37 cellular contexts compared by ENCODE assay signal in genomic region chr12:132541996-132542395, GRCh38.
"Had no signal": no experiment of that assay in that cellular context is flagged by ENCODE, and none has a peak within 500 bp of the region (broad histone marks: within the 10 kb centered on the region; RNA-seq: fewer than 3 reads in every experiment).

No MANE protein-coding gene starts in this region.

- H3K4me1 Mint-ChIP-seq: activated B cell treated with CpG ODN at 0.5 μM for 24 hours; activated CD4-positive, alpha-beta T cell treated with anti-CD3 and anti-CD28 coated beads, Interleukin-2, amount 10 ng/mL, durations not matched to agents 24 days and 14 days; activated naive CD8-positive, alpha-beta T cell treated with anti-CD3 and anti-CD28 coated beads for 36 hours had no signal

- ATAC-seq: activated CD8-positive, alpha-beta T cell treated with anti-CD3 and anti-CD28 coated beads for 36 hours; activated naive CD4-positive, alpha-beta T cell treated with anti-CD3 and anti-CD28 coated beads, Interleukin-2, amount 50 U/mL, for 72 hours; activated T-cell treated with anti-CD3 and anti-CD28 coated beads, Interleukin-2, amount 50 U/mL, for 4 hours; activated T-cell treated with anti-CD3 and anti-CD28 coated beads, Interleukin-2, amount 50 U/mL, for 72 hours; activated T-helper 17 cell treated with anti-CD3 and anti-CD28 coated beads, Interleukin-2, amount 50 U/mL, for 72 hours had no signal

- H3K4me3 ChIP-seq: adrenal gland, ascending aorta, cardiac muscle cell had no signal

- H3K36me3 Mint-ChIP-seq: activated CD4-positive, alpha-beta memory T cell treated with anti-CD3 and anti-CD28 coated beads for 36 hours; activated naive CD4-positive, alpha-beta T cell treated with anti-CD3 and anti-CD28 coated beads, Interleukin-2, amount 50 U/mL, for 72 hours; activated naive CD8-positive, alpha-beta T cell treated with anti-CD3 and anti-CD28 coated beads for 36 hours; brain had no signal

- H3K27ac Mint-ChIP-seq: activated B cell treated with CpG ODN at 0.5 μM for 24 hours; activated CD4-positive, alpha-beta memory T cell treated with anti-CD3 and anti-CD28 coated beads for 36 hours; activated CD4-positive, alpha-beta T cell treated with anti-CD3 and anti-CD28 coated beads, Interleukin-2, amount 10 ng/mL, durations not matched to agents 24 days and 14 days; activated CD8-positive, alpha-beta T cell treated with anti-CD3 and anti-CD28 coated beads for 36 hours; activated naive CD4-positive, alpha-beta T cell treated with anti-CD3 and anti-CD28 coated beads for 36 hours; activated naive CD4-positive, alpha-beta T cell treated with anti-CD3 and anti-CD28 coated beads, Interleukin-2, amount 50 U/mL, for 72 hours; activated naive CD8-positive, alpha-beta T cell treated with anti-CD3 and anti-CD28 coated beads for 36 hours; activated T-cell treated with anti-CD3 and anti-CD28 coated beads, Interleukin-2, amount 50 U/mL, for 72 hours; activated T-helper 1 cell treated with anti-CD3 and anti-CD28 coated beads, Interleukin-12 subunit alpha, Interleukin-12 subunit beta, Interleukin-2, Interleukin-4 antibody, amounts not matched to agents 30 ng/mL and 10 ng/mL and 1 ng/mL, durations not matched to agents 14 hours and 24 hours and 36 hours; activated T-helper 17 cell treated with anti-CD3 and anti-CD28 coated beads, Interleukin-2, amount 50 U/mL, for 72 hours; T-helper 1 cell treated with Interleukin-12 subunit alpha and Interleukin-12 subunit beta and Interleukin-4 antibody, amounts not matched to agents 30 μg/mL and 1 μg/mL, for 36 hours; T-helper 2 cell treated with Interferon-gamma antibody and Interleukin-4, amounts not matched to agents 5 μg/mL and 100 μg/mL, for 36 hours had no signal

- H3K27ac ChIP-seq: adrenal gland, ascending aorta, cardiac muscle cell, VCaP had no signal

- H3K36me3 ChIP-seq: adrenal gland, cardiac muscle cell had no signal

- H3K9me3 ChIP-seq: adrenal gland, ascending aorta had no signal

- H3K4me3 Mint-ChIP-seq: activated B cell treated with CpG ODN at 0.5 μM for 24 hours; activated CD4-positive, alpha-beta memory T cell treated with anti-CD3 and anti-CD28 coated beads for 36 hours; activated CD4-positive, alpha-beta T cell treated with anti-CD3 and anti-CD28 coated beads, Interleukin-2, amount 10 ng/mL, durations not matched to agents 24 days and 14 days; activated CD8-positive, alpha-beta T cell treated with anti-CD3 and anti-CD28 coated beads for 36 hours; activated naive CD4-positive, alpha-beta T cell treated with anti-CD3 and anti-CD28 coated beads for 36 hours; activated naive CD8-positive, alpha-beta T cell treated with anti-CD3 and anti-CD28 coated beads for 36 hours; activated T-cell treated with anti-CD3 and anti-CD28 coated beads, Interleukin-2, amount 50 U/mL, for 4 hours; activated T-cell treated with anti-CD3 and anti-CD28 coated beads, Interleukin-2, amount 50 U/mL, for 72 hours; activated T-helper 1 cell treated with anti-CD3 and anti-CD28 coated beads, Interleukin-12 subunit alpha, Interleukin-12 subunit beta, Interleukin-2, Interleukin-4 antibody, amounts not matched to agents 30 ng/mL and 10 ng/mL and 1 ng/mL, durations not matched to agents 14 hours and 24 hours and 36 hours; activated T-helper 17 cell treated with anti-CD3 and anti-CD28 coated beads, Interleukin-2, amount 50 U/mL, for 72 hours; brain; T-helper 1 cell treated with Interleukin-12 subunit alpha and Interleukin-12 subunit beta and Interleukin-4 antibody, amounts not matched to agents 30 μg/mL and 1 μg/mL, for 36 hours; T-helper 2 cell treated with Interferon-gamma antibody and Interleukin-4, amounts not matched to agents 5 μg/mL and 100 μg/mL, for 36 hours had no signal

- H3K27me3 Mint-ChIP-seq: activated B cell treated with CpG ODN at 0.5 μM for 24 hours; activated CD4-positive, alpha-beta memory T cell treated with anti-CD3 and anti-CD28 coated beads for 36 hours; activated CD4-positive, alpha-beta T cell treated with anti-CD3 and anti-CD28 coated beads, Interleukin-2, amount 10 ng/mL, durations not matched to agents 24 days and 14 days; activated CD8-positive, alpha-beta T cell treated with anti-CD3 and anti-CD28 coated beads for 36 hours; activated naive CD8-positive, alpha-beta T cell treated with anti-CD3 and anti-CD28 coated beads for 36 hours; activated T-helper 17 cell treated with anti-CD3 and anti-CD28 coated beads, Interleukin-2, amount 50 U/mL, for 72 hours; brain had no signal

- FAIRE-seq: bronchial epithelial cell, TTC549 had no signal

- H3K27me3 ChIP-seq: adrenal gland, ascending aorta, cardiac muscle cell had no signal

- DNase-seq: activated B cell treated with CpG ODN at 0.5 μM for 24 hours; activated CD4-positive, alpha-beta memory T cell treated with anti-CD3 and anti-CD28 coated beads for 36 hours; activated CD4-positive, alpha-beta T cell treated with anti-CD3 and anti-CD28 coated beads for 4 hours; activated CD4-positive, alpha-beta T cell treated with anti-CD3 and anti-CD28 coated beads, Interleukin-2, amount 10 ng/mL, durations not matched to agents 24 days and 14 days; activated CD4-positive, alpha-beta T cell treated with anti-CD3 and anti-CD28 coated beads, Interleukin-2, amount 50 U/mL, for 1 hour; activated CD4-positive, alpha-beta T cell treated with anti-CD3 and anti-CD28 coated beads, Interleukin-2, amount 50 U/mL, for 4 hours; activated CD4-positive, CD25-positive, alpha-beta regulatory T cell treated with anti-CD3 and anti-CD28 coated beads, Interleukin-2, amount 50 U/mL, for 72 hours; activated CD8-positive, alpha-beta memory T cell treated with anti-CD3 and anti-CD28 coated beads, Interleukin-2, amount 50 U/mL, for 4 hours; activated CD8-positive, alpha-beta T cell treated with anti-CD3 and anti-CD28 coated beads for 36 hours; activated effector memory CD4-positive, alpha-beta T cell treated with anti-CD3 and anti-CD28 coated beads, Interleukin-2, amount 50 U/mL, for 16 hours; activated gamma-delta T cell treated with Interleukin-2 at 50 U/mL for 16 hours; activated naive CD4-positive, alpha-beta T cell; activated naive CD4-positive, alpha-beta T cell treated with anti-CD3 and anti-CD28 coated beads for 36 hours; activated naive CD4-positive, alpha-beta T cell treated with anti-CD3 and anti-CD28 coated beads, Interleukin-2, amount 50 U/mL, for 16 hours; activated naive CD8-positive, alpha-beta T cell treated with anti-CD3 and anti-CD28 coated beads for 36 hours; activated T-cell treated with anti-CD3 and anti-CD28 coated beads for 4 hours; activated T-cell treated with anti-CD3 and anti-CD28 coated beads, Interleukin-2, amount 50 U/mL, for 1 hour; activated T-cell treated with anti-CD3 and anti-CD28 coated beads, Interleukin-2, amount 50 U/mL, for 4 hours; activated T-cell treated with anti-CD3 and anti-CD28 coated beads, Interleukin-2, amount 50 U/mL, for 72 hours; adrenal gland; amygdala; anterior cingulate cortex; central memory CD4-positive, alpha-beta T cell; T-helper 1 cell; T-helper 2 cell; T-helper 9 cell had no signal

- H3K4me1 ChIP-seq: adrenal gland, ascending aorta had no signal

- H3K9me3 Mint-ChIP-seq: activated B cell treated with CpG ODN at 0.5 μM for 24 hours; activated CD4-positive, alpha-beta memory T cell treated with anti-CD3 and anti-CD28 coated beads for 36 hours; activated CD4-positive, alpha-beta T cell treated with anti-CD3 and anti-CD28 coated beads, Interleukin-2, amount 10 ng/mL, durations not matched to agents 24 days and 14 days; activated CD8-positive, alpha-beta T cell treated with anti-CD3 and anti-CD28 coated beads for 36 hours; activated naive CD4-positive, alpha-beta T cell treated with anti-CD3 and anti-CD28 coated beads for 36 hours; activated naive CD4-positive, alpha-beta T cell treated with anti-CD3 and anti-CD28 coated beads, Interleukin-2, amount 50 U/mL, for 72 hours; activated naive CD8-positive, alpha-beta T cell treated with anti-CD3 and anti-CD28 coated beads for 36 hours; activated T-cell treated with anti-CD3 and anti-CD28 coated beads, Interleukin-2, amount 50 U/mL, for 4 hours; activated T-cell treated with anti-CD3 and anti-CD28 coated beads, Interleukin-2, amount 50 U/mL, for 72 hours; activated T-helper 1 cell treated with anti-CD3 and anti-CD28 coated beads, Interleukin-12 subunit alpha, Interleukin-12 subunit beta, Interleukin-2, Interleukin-4 antibody, amounts not matched to agents 30 ng/mL and 10 ng/mL and 1 ng/mL, durations not matched to agents 14 hours and 24 hours and 36 hours; activated T-helper 17 cell treated with anti-CD3 and anti-CD28 coated beads, Interleukin-2, amount 50 U/mL, for 72 hours; brain; T-helper 1 cell treated with Interleukin-12 subunit alpha and Interleukin-12 subunit beta and Interleukin-4 antibody, amounts not matched to agents 30 μg/mL and 1 μg/mL, for 36 hours; T-helper 2 cell treated with Interferon-gamma antibody and Interleukin-4, amounts not matched to agents 5 μg/mL and 100 μg/mL, for 36 hours had no signal
